In the genomic region with DNA sequence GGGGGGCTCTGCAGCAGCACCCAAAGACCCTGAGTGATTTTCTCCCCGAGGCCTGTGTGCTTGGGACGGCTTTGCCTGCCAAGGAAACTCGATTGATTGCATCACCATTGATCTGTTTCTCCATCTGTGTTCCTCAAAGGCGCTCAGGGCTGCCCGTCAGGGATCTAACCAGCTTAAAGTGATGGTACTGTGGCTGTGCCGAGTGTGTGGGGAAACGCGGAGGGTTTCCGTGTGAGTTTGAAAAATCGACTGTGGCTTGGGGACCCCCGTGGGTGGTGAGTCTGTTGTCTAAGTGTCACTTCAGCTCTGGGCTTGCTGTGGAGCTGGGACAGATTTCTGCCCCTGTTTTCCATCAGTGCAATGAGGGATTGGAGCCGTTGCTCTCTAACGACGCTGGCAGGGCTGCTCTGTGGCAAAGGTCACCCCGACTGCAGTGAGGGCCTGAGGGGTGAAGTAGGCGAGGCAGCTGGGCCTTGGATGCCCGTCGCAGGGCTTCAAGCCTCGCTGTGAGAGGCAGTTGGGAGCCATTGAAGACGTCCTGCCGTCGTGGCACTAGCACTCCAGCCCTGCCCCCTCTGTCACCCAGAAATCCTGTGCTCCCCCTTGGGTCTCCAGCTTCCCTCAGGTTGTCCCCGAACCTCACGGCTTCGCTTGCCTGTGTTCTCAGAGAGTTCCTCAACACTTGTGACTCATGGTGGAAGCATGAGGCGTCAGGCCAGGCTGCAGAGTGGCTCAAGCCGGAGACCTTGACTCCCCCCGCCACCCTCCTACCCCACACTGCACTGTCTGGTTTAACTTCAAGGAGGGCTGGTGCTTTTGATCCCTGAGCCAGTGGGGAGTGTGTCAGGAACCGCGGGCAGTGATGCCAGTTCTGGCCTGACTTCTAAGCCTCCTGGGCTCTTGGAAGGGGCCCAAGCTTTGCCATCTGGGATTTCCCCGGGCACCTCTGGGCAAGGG, we compare ENCODE assay signal across 12 cellular contexts. TPM values are rescaled to one million over a fixed set of nuclear protein-coding genes. Genes with fewer than 3 reads are reported as not detected.
DNase-seq lines count a peak whose midpoint lies in the region; ATAC-seq and TF ChIP-seq lines count a peak whose summit lies in the region.
"Had no signal": no experiment of that assay in that cellular context is flagged by ENCODE, and none has a peak within 500 bp of the region (broad histone marks: within the 10 kb centered on the region; RNA-seq: fewer than 3 reads in every experiment).

No MANE protein-coding gene starts in this region.

- H3K4me3 Mint-ChIP-seq in brain, result peak overlapping the region in 2 of 5 experiments; percentile 53 to 67
- H3K4me3 Mint-ChIP-seq in naive thymus-derived CD8-positive, alpha-beta T cell, result no peak overlapping the region
- H3K4me3 Mint-ChIP-seq: T-helper 2 cell treated with Interferon-gamma antibody and Interleukin-4, amounts not matched to agents 5 μg/mL and 100 μg/mL, for 36 hours had no signal

- H2AK5ac ChIP-seq in mesenchymal stem cell (ENCODE audit: low read length, severe bottlenecking), result peak overlapping the region; percentile 47

- POLR2A ChIA-PET in AG04449 (lab: Yijun Ruan, JAX), result no interaction called here
- POLR2A ChIA-PET in naive thymus-derived CD8-positive, alpha-beta T cell (lab: Charles Lee), result no interaction called here

- H3K79me1 ChIP-seq in mesenchymal stem cell (replicated peaks; ENCODE audit: low read length, poor library complexity, severe bottlenecking), result no peaks in the 10 kb centered on the region

- H3K4me3 ChIP-seq in AG04449 (ENCODE audit: low read depth, low read length), result no peak overlapping the region
- H3K4me3 ChIP-seq in mesenchymal stem cell (ENCODE audit: insufficient read depth in 1 of 2, low read depth in 1 of 2, low read length in 2 of 2), result peak overlapping the region in 1 of 2 experiments; percentile 19
- no peak overlapping the region for H3K4me3 ChIP-seq in suprapubic skin

- H3K4me1 Mint-ChIP-seq in brain, result peaks cover 45% of the 10 kb centered on the region
- H3K4me1 Mint-ChIP-seq in naive thymus-derived CD8-positive, alpha-beta T cell, result peaks cover 0 to 8% (median 6%) of the 10 kb centered on the region in 4 donors

- peak overlapping the region in 1 of 2 experiments; percentile 3 for H3K14ac ChIP-seq in mesenchymal stem cell (ENCODE audit: low read length in 2 of 2)

- H3K27me3 ChIP-seq in mesenchymal stem cell (ENCODE audit: control insufficient read depth in 1 of 2, insufficient read depth in 1 of 2, low read length in 2 of 2), result peaks cover 11 to 27% of the 10 kb centered on the region in 2 experiments
- peaks cover 57% of the 10 kb centered on the region for H3K27me3 ChIP-seq in suprapubic skin

- no peak overlapping the region for H2BK120ac ChIP-seq in mesenchymal stem cell (ENCODE audit: low read depth, low read length)

- H2BK15ac ChIP-seq in mesenchymal stem cell (ENCODE audit: low read depth, poor library complexity, severe bottlenecking), result no peak overlapping the region

- peak; percentile 16 for DNase-seq in AG04449 (ENCODE audit: low read depth, low spot score)
- DNase-seq in HS-5 (ENCODE audit: low read depth), result peak; percentile 49
- peak; percentile 85 for DNase-seq in mesenchymal stem cell
- DNase-seq in suprapubic skin (ENCODE audit: low spot score in 2 of 2), result no peak
- DNase-seq in naive thymus-derived CD8-positive, alpha-beta T cell, result no peak
- DNase-seq: DMS53, KBM-7 had no signal

- H3K18ac ChIP-seq in mesenchymal stem cell (ENCODE audit: low read depth in 1 of 2, low read length in 2 of 2), result peak overlapping the region in 1 of 2 experiments; percentile 77

- peak overlapping the region; percentile 7 to 69 for H2BK12ac ChIP-seq in mesenchymal stem cell (ENCODE audit: low read length in 2 of 2)

- no peak overlapping the region for H3K4ac ChIP-seq in mesenchymal stem cell (ENCODE audit: low read depth in 1 of 2, low read length in 2 of 2)

- TF ChIP-seq CTCF in AG04449 (IDR thresholded peaks at IDR 0.05; ENCODE audit: insufficient read depth, low read length, missing control alignments), result no peak
- TF ChIP-seq CTCF in brain (conservative IDR thresholded peaks at IDR 0.05), result no peak
- no peak for TF ChIP-seq CTCF in suprapubic skin (IDR thresholded peaks at IDR 0.05)

- H2AFZ ChIP-seq in mesenchymal stem cell (ENCODE audit: low read depth, low read length), result no peak overlapping the region

- H3K36me3 ChIP-seq in mesenchymal stem cell (ENCODE audit: control insufficient read depth in 1 of 2, insufficient read depth in 2 of 2, low read depth in 1 of 2, low read length in 2 of 2), result no peaks in the 10 kb centered on the region
- H3K36me3 ChIP-seq in suprapubic skin, result no peaks in the 10 kb centered on the region

- H3K9me3 ChIP-seq in mesenchymal stem cell (ENCODE audit: control insufficient read depth, low read length) (no peaks in the 10 kb centered on the region), suprapubic skin (no peaks in the 10 kb centered on the region)

- H3K27ac ChIP-seq in mesenchymal stem cell (ENCODE audit: low read length, poor library complexity, severe bottlenecking) (peak overlapping the region; percentile 8), suprapubic skin (no peak overlapping the region)

- H3K9ac ChIP-seq in mesenchymal stem cell (ENCODE audit: low read length), result no peak overlapping the region

- no peak for TF ChIP-seq EP300 in suprapubic skin (IDR thresholded peaks at IDR 0.05)

- peaks cover 15% of the 10 kb centered on the region for H3K27me3 Mint-ChIP-seq in brain
- H3K27me3 Mint-ChIP-seq in naive thymus-derived CD8-positive, alpha-beta T cell, result peaks cover 0 to 20% (median 9%) of the 10 kb centered on the region in 5 donors

- H3K4me1 ChIP-seq in mesenchymal stem cell (ENCODE audit: control insufficient read depth, insufficient read depth, low read depth, low read length) (peaks cover 26% of the 10 kb centered on the region), suprapubic skin (peaks cover 10% of the 10 kb centered on the region)

- WGBS in mesenchymal stem cell, result 42% methylated on average over 31 of the region's 31 CpGs
- WGBS in suprapubic skin, result 32% methylated on average over 24 of the region's 31 CpGs

- peak overlapping the region; percentile 82 for H4K8ac ChIP-seq in mesenchymal stem cell (ENCODE audit: low read length)

- peaks cover 0 to 2% (median 0%) of the 10 kb centered on the region in 5 experiments for H3K9me3 Mint-ChIP-seq in brain
- no peaks in the 10 kb centered on the region for H3K9me3 Mint-ChIP-seq in naive thymus-derived CD8-positive, alpha-beta T cell
- H3K9me3 Mint-ChIP-seq: T-helper 2 cell treated with Interferon-gamma antibody and Interleukin-4, amounts not matched to agents 5 μg/mL and 100 μg/mL, for 36 hours had no signal

- H2BK5ac ChIP-seq in mesenchymal stem cell (ENCODE audit: low read depth, low read length, poor library complexity, severe bottlenecking), result no peak overlapping the region

- no peak for TF ChIP-seq POLR2A in suprapubic skin (IDR thresholded peaks at IDR 0.05)

- peak overlapping the region; percentile 16 to 96 (median 83) for H3K27ac Mint-ChIP-seq in brain
- no peak overlapping the region for H3K27ac Mint-ChIP-seq in naive thymus-derived CD8-positive, alpha-beta T cell
- H3K27ac Mint-ChIP-seq: T-helper 2 cell treated with Interferon-gamma antibody and Interleukin-4, amounts not matched to agents 5 μg/mL and 100 μg/mL, for 36 hours had no signal

- no peaks in the 10 kb centered on the region for H3K36me3 Mint-ChIP-seq in brain
- H3K36me3 Mint-ChIP-seq in naive thymus-derived CD8-positive, alpha-beta T cell, result no peaks in the 10 kb centered on the region

- H4K91ac ChIP-seq in mesenchymal stem cell (ENCODE audit: low read length), result peak overlapping the region; percentile 54

- H3K23ac ChIP-seq in mesenchymal stem cell (ENCODE audit: low read length in 2 of 2), result no peak overlapping the region

- no peak overlapping the region for H3K4me2 ChIP-seq in mesenchymal stem cell (ENCODE audit: low read length, poor library complexity, severe bottlenecking)

- ATAC-seq in HG02623 (IDR thresholded peaks at IDR 0.05; ENCODE audit: unreplicated experiment), result no peak
- ATAC-seq in HG03460 (IDR thresholded peaks at IDR 0.05; ENCODE audit: unreplicated experiment), result no peak
- no peak for ATAC-seq in naive thymus-derived CD8-positive, alpha-beta T cell

- CTCF ChIA-PET in AG04449 (lab: Yijun Ruan, JAX), result interaction anchor here (0.8 to 1.2 kb wide), 3 partner anchors 58 to 433 kb away, joined by 3 to 4 read pairs (median 4); no protein-coding TSS in a partner anchor

RNA-seq across cellular contexts. Expression of gene CACNA1I, which starts 21.8 kb away (rescaled TPM):
- polyA plus RNA-seq in brain (ENCODE audit: insufficient read depth, low read depth, low replicate concordance), result 2.2 TPM
- polyA plus RNA-seq in mesenchymal stem cell (2013, experiment 1 of 2), result under 0.01 TPM
- polyA plus RNA-seq in mesenchymal stem cell (2013, experiment 2 of 2), result 0.01 TPM
- under 1 TPM in 3 of 4 donors, not detected in 1; 0.08 to 0.80 (median 0.17) TPM for total RNA-seq in suprapubic skin
- 10 to 100 TPM; 14.4 to 14.9 TPM for total RNA-seq in naive thymus-derived CD8-positive, alpha-beta T cell
- under 1 TPM; 0.04 to 0.33 (median 0.10) TPM for polyA plus RNA-seq in naive thymus-derived CD8-positive, alpha-beta T cell
- total RNA-seq: lung microvascular endothelial cell had no signal

RNA-seq across cellular contexts. Expression of gene RPS19BP1, which starts 59.8 kb away (rescaled TPM):
- 116 TPM for polyA plus RNA-seq in brain (ENCODE audit: insufficient read depth, low read depth, low replicate concordance)
- 59.9 TPM for polyA plus RNA-seq in mesenchymal stem cell (2013, experiment 1 of 2)
- 59.6 TPM for polyA plus RNA-seq in mesenchymal stem cell (2013, experiment 2 of 2)
- 10 to 100 TPM; 61.2 to 89.5 (median 80.6) TPM for total RNA-seq in suprapubic skin
- total RNA-seq in naive thymus-derived CD8-positive, alpha-beta T cell, result 10 to 100 TPM; 76.1 to 78.2 TPM
- 100 to 1,000 TPM; 122 to 129 (median 128) TPM for polyA plus RNA-seq in naive thymus-derived CD8-positive, alpha-beta T cell

Comparison
In these comparisons a context has a peak if more than half of its experiments do, and no peak if none do; other contexts are left out.
1. DNase-seq: peak in AG04449 (single experiment), HS-5 (single experiment) and mesenchymal stem cell (single experiment); none in suprapubic skin (0 of 2) and naive thymus-derived CD8-positive, alpha-beta T cell (0 of 10).
2. H3K27ac Mint-ChIP-seq: peak in brain (5 of 5); none in naive thymus-derived CD8-positive, alpha-beta T cell (0 of 10).
3. RNA of gene CACNA1I, which starts 21.8 kb away (total RNA-seq): 14.4 to 14.9 TPM in naive thymus-derived CD8-positive, alpha-beta T cell; 0.08 to 0.80 TPM in suprapubic skin; every median in the first group is over 4 times any median in the second.